ENCODE assay signal across 1 cellular context in genomic region chr2:55051026-55051866, GRCh38.
A peak's percentile ranks its signal among the peaks of the same experiment; 100 is the strongest.
TF ChIP-seq lines count a peak whose summit lies in the region.

No MANE protein-coding gene starts in this region.

TF ChIP-seq in HepG2, 621 proteins besides CTCF, POLR2A, EP300 and RAD21 (continued from another document and continues in another):
- TF ChIP-seq ZNF646 (CRISPR knock-in tag; IDR thresholded peaks at IDR 0.05) (no peak), HMGA1 (CRISPR knock-in tag; conservative IDR thresholded peaks at IDR 0.05) (no peak), JUND (CRISPR knock-in tag; IDR thresholded peaks at IDR 0.05) (no peak), IRF2 (CRISPR knock-in tag; IDR thresholded peaks at IDR 0.05) (no peak), CERS6 (CRISPR knock-in tag; IDR thresholded peaks at IDR 0.05) (no peak), ZNF510 (CRISPR knock-in tag; IDR thresholded peaks at IDR 0.05; ENCODE audit: low read depth) (no peak), ATF7-NPFF (CRISPR knock-in tag; IDR thresholded peaks at IDR 0.05; ENCODE audit: low read depth) (no peak), CSRNP1 (CRISPR knock-in tag; IDR thresholded peaks at IDR 0.05) (no peak; the same call in 1 of the 2 replicates), ZFYVE20 (CRISPR knock-in tag; IDR thresholded peaks at IDR 0.05; ENCODE audit: borderline replicate concordance, low read depth) (no peak), ZFP36L1 (CRISPR knock-in tag; IDR thresholded peaks at IDR 0.05) (peak; percentile 41; the same call in 1 of the 2 replicates), ZNF766 (CRISPR knock-in tag; IDR thresholded peaks at IDR 0.05; ENCODE audit: borderline replicate concordance) (no peak), HNRNPH1 (optimal IDR thresholded peaks at IDR 0.05; ENCODE audit: low read depth, low read length) (no peak), ZBTB3 (CRISPR knock-in tag; IDR thresholded peaks at IDR 0.05; ENCODE audit: borderline replicate concordance, low read depth) (no peak), ZNF691 (CRISPR knock-in tag; IDR thresholded peaks at IDR 0.05; ENCODE audit: borderline replicate concordance, low read depth) (no peak), MAFG (CRISPR knock-in tag; IDR thresholded peaks at IDR 0.05) (no peak), HNRNPUL1 (IDR thresholded peaks at IDR 0.05; ENCODE audit: low read depth, low read length) (no peak), ZNF724P (CRISPR knock-in tag; IDR thresholded peaks at IDR 0.05; ENCODE audit: borderline replicate concordance) (no peak), ZNF264 (CRISPR knock-in tag; IDR thresholded peaks at IDR 0.05) (no peak), CSRNP2 (CRISPR knock-in tag; conservative IDR thresholded peaks at IDR 0.05; ENCODE audit: low read depth) (no peak), ZNF235 (CRISPR knock-in tag; IDR thresholded peaks at IDR 0.05; ENCODE audit: borderline replicate concordance) (no peak), PREB (CRISPR knock-in tag; IDR thresholded peaks at IDR 0.05) (no peak), HDAC6 (IDR thresholded peaks at IDR 0.05; ENCODE audit: low read depth, low read length) (no peak), SRSF4 (IDR thresholded peaks at IDR 0.05; ENCODE audit: low read depth, low read length, poor library complexity, severe bottlenecking) (no peak), AGO2 (optimal IDR thresholded peaks at IDR 0.05; ENCODE audit: low read depth, low read length) (no peak), CENPX (CRISPR knock-in tag; IDR thresholded peaks at IDR 0.05) (no peak), SMC3 (IDR thresholded peaks at IDR 0.05; ENCODE audit: low read length) (no peak), ZNF850 (CRISPR knock-in tag; conservative IDR thresholded peaks at IDR 0.05) (no peak), ZNF138 (CRISPR knock-in tag; IDR thresholded peaks at IDR 0.05; ENCODE audit: low read depth) (no peak), TFAP4 (IDR thresholded peaks at IDR 0.05; ENCODE audit: borderline replicate concordance, low read depth) (no peak), CREM (IDR thresholded peaks at IDR 0.05) (no peak), CREM (CRISPR knock-in tag; IDR thresholded peaks at IDR 0.05) (no peak), PITX1 (CRISPR knock-in tag; IDR thresholded peaks at IDR 0.05) (0 out of 2 replicates have a peak, but pooled peaks have one; percentile 36), NFKB2 (CRISPR knock-in tag; IDR thresholded peaks at IDR 0.05; ENCODE audit: borderline replicate concordance) (no peak), ZNF777 (CRISPR knock-in tag; IDR thresholded peaks at IDR 0.05) (no peak), HCFC1 (IDR thresholded peaks at IDR 0.05; ENCODE audit: low read depth, low read length) (no peak), ZNF660 (CRISPR knock-in tag; IDR thresholded peaks at IDR 0.05; ENCODE audit: borderline replicate concordance, low read depth) (no peak), ZNF383 (CRISPR knock-in tag; IDR thresholded peaks at IDR 0.05; ENCODE audit: borderline replicate concordance) (no peak), E2F1 (CRISPR knock-in tag; IDR thresholded peaks at IDR 0.05) (no peak), ARID3A (IDR thresholded peaks at IDR 0.05; ENCODE audit: low read depth, low read length) (peak; percentile 44; the same call in 1 of the 2 replicates), ZNF317 (CRISPR knock-in tag; IDR thresholded peaks at IDR 0.05) (peak; percentile 84), ZFP36 (IDR thresholded peaks at IDR 0.05; ENCODE audit: borderline replicate concordance, low read depth, low read length, partially characterized antibody) (no peak), TRIM24 (CRISPR knock-in tag; IDR thresholded peaks at IDR 0.05) (no peak), ZNF256 (CRISPR knock-in tag; conservative IDR thresholded peaks at IDR 0.05) (no peak)
